28 cellular contexts compared by ENCODE assay signal in the genomic region with DNA sequence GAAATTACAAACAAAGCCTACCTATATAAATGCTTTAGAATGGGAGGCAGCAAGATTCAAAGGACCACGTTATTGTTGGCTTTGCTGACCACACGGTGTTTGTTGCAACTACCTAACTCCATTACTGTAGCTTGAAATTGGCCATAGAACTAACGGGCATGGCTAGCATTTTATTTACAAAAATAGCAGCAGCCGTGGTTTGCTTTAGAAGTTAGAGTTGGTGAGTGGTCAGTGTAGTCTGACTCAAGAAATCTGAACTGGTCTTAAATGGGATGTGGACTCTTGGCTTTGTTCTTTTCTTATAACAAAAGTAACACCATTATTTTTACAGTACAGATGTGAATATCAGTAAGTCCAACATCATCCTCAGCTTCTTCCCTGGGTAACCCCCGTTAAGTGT.
"Had no signal": no experiment of that assay in that cellular context is flagged by ENCODE, and none has a peak within 500 bp of the region (broad histone marks: within the 10 kb centered on the region; RNA-seq: fewer than 3 reads in every experiment).

No MANE protein-coding gene starts in this region.

- H3K27me3 ChIP-seq: left lung, ovary, right atrium auricular region, right lobe of liver, suprapubic skin, tibial artery, uterus had no signal

- DNase-seq: hypothalamus; immature natural killer cell; kidney; left colon; left lung; lower lobe of right lung; mammary epithelial cell; mesenchymal stem cell; naive thymus-derived CD4-positive, alpha-beta T cell; ovary; right lobe of liver; stimulated activated CD4-positive, alpha-beta T cell treated with anti-CD3 and anti-CD28 coated beads, Interleukin-12 subunit alpha, Interleukin-12 subunit beta, amount 100 ng/mL, for 4 hours; stimulated activated CD4-positive, alpha-beta T cell treated with anti-CD3 and anti-CD28 coated beads, Interleukin-15, amount 100 ng/mL, for 24 hours; stimulated activated CD4-positive, alpha-beta T cell treated with anti-CD3 and anti-CD28 coated beads, Interleukin-2, amount 100 ng/mL, for 24 hours; stimulated activated CD4-positive, alpha-beta T cell treated with anti-CD3 and anti-CD28 coated beads, Interleukin-4, amount 100 ng/mL, for 1 hour; stimulated activated naive CD4-positive, alpha-beta T cell; tibial artery; uterus had no signal

- FAIRE-seq: islet of Langerhans, kidney had no signal

- H3K4me3 ChIP-seq: left lung, lower lobe of right lung, ovary, right atrium auricular region, right lobe of liver, skin epidermis, suprapubic skin, thoracic aorta, tibial artery, uterus had no signal

- H3K4me1 ChIP-seq: lower lobe of right lung, right atrium auricular region, right lobe of liver, tibial artery, uterus had no signal

- H3K27ac ChIP-seq: left lung, lower lobe of right lung, ovary, right atrium auricular region, right lobe of liver, skin epidermis, suprapubic skin, thoracic aorta, tibial artery, uterus had no signal

- H3K36me3 ChIP-seq: lower lobe of right lung, ovary, right atrium auricular region, right lobe of liver, thoracic aorta, uterus had no signal

- H3K9me3 Mint-ChIP-seq: immature natural killer cell had no signal

- H3K27me3 Mint-ChIP-seq: naive thymus-derived CD4-positive, alpha-beta T cell; natural killer cell treated with Interleukin-12 subunit alpha and Interleukin-12 subunit beta and Interleukin-15 and Interleukin-18, amount 100 ng/mL, for 72 hours; progenitor cell of endocrine pancreas; stimulated activated naive CD8-positive, alpha-beta T cell treated with anti-CD3 and anti-CD28 coated beads, Interleukin-15, Interleukin-2, amounts not matched to agents 100 ng/mL and 50 ng/mL, for 24 hours; type B pancreatic cell had no signal

- H3K4me3 Mint-ChIP-seq: immature natural killer cell; naive thymus-derived CD4-positive, alpha-beta T cell; natural killer cell treated with Interleukin-12 subunit alpha and Interleukin-12 subunit beta and Interleukin-15 and Interleukin-18, amount 100 ng/mL, for 72 hours; stimulated activated effector memory CD8-positive, alpha-beta T cell treated with anti-CD3 and anti-CD28 coated beads, Interleukin-12 subunit alpha, Interleukin-12 subunit beta, amount 100 ng/mL, for 72 hours; stimulated activated naive CD8-positive, alpha-beta T cell treated with anti-CD3 and anti-CD28 coated beads, Interleukin-15, Interleukin-2, amounts not matched to agents 100 ng/mL and 50 ng/mL, for 24 hours; type B pancreatic cell had no signal

- ATAC-seq: left colon; left lung; lower lobe of right lung; naive thymus-derived CD4-positive, alpha-beta T cell; natural killer cell treated with Interleukin-12 subunit alpha and Interleukin-12 subunit beta and Interleukin-15 and Interleukin-18, amount 100 ng/mL, for 72 hours; right lobe of liver; stimulated activated effector memory CD8-positive, alpha-beta T cell treated with anti-CD3 and anti-CD28 coated beads, Interleukin-12 subunit alpha, Interleukin-12 subunit beta, amount 100 ng/mL, for 72 hours had no signal

- H3K9me3 ChIP-seq: left lung, lower lobe of right lung, ovary, right atrium auricular region, right lobe of liver, suprapubic skin, thoracic aorta, tibial artery, uterus had no signal

- H3K27ac Mint-ChIP-seq: immature natural killer cell; naive thymus-derived CD4-positive, alpha-beta T cell; natural killer cell treated with Interleukin-12 subunit alpha and Interleukin-12 subunit beta and Interleukin-15 and Interleukin-18, amount 100 ng/mL, for 72 hours; progenitor cell of endocrine pancreas; stimulated activated effector memory CD8-positive, alpha-beta T cell treated with anti-CD3 and anti-CD28 coated beads, Interleukin-12 subunit alpha, Interleukin-12 subunit beta, amount 100 ng/mL, for 72 hours; stimulated activated naive CD8-positive, alpha-beta T cell treated with anti-CD3 and anti-CD28 coated beads, Interleukin-15, Interleukin-2, amounts not matched to agents 100 ng/mL and 50 ng/mL, for 24 hours; type B pancreatic cell had no signal
